Comparison of ENCODE assay signal across 1 cellular context in genomic region chr17:69093279-69093789, GRCh38.
A peak's percentile ranks its signal among the peaks of the same experiment; 100 is the strongest.
TF ChIP-seq lines count a peak whose summit lies in the region.

No MANE protein-coding gene starts in this region.

TF ChIP-seq in GM12878, 131 proteins besides CTCF, POLR2A, EP300 and RAD21:
- TF ChIP-seq HCFC1 (IDR thresholded peaks at IDR 0.05; ENCODE audit: low read length) = no peak
- no peak for TF ChIP-seq NR2C2 (IDR thresholded peaks at IDR 0.05; ENCODE audit: borderline replicate concordance, control insufficient read depth, insufficient read length, low read depth)
- TF ChIP-seq ATF2 (IDR thresholded peaks at IDR 0.05; ENCODE audit: low read length) = no peak
- TF ChIP-seq HSF1 (IDR thresholded peaks at IDR 0.05; ENCODE audit: low read depth, low read length) = no peak
- TF ChIP-seq MEF2A (IDR thresholded peaks at IDR 0.05; ENCODE audit: insufficient read depth, low read depth, low read length) = no peak
- TF ChIP-seq ZNF592 (IDR thresholded peaks at IDR 0.05) = no peak
- TF ChIP-seq BCL11A (IDR thresholded peaks at IDR 0.05; ENCODE audit: low read depth, low read length) = no peak
- TF ChIP-seq SREBF1 (IDR thresholded peaks at IDR 0.05; ENCODE audit: low read length) = no peak
- 0 out of 2 replicates have a peak, but pooled peaks have one; percentile 46 for TF ChIP-seq IRF4 (IDR thresholded peaks at IDR 0.05; ENCODE audit: low read depth, low read length)
- no peak for TF ChIP-seq E2F8 (IDR thresholded peaks at IDR 0.05; ENCODE audit: low read depth, partially characterized antibody)
- no peak for TF ChIP-seq ZBTB33 (IDR thresholded peaks at IDR 0.05)
- TF ChIP-seq EED (IDR thresholded peaks at IDR 0.05; ENCODE audit: low read depth) = peak; percentile 33; the same call in 1 of the 2 replicates
- TF ChIP-seq RUNX3 (IDR thresholded peaks at IDR 0.05; ENCODE audit: low read length) = no peak
- TF ChIP-seq ZZZ3 (IDR thresholded peaks at IDR 0.05; ENCODE audit: control insufficient read depth, insufficient read length, low read depth) = no peak
- TF ChIP-seq NFIC (IDR thresholded peaks at IDR 0.05; ENCODE audit: low read depth, low read length) = peak; percentile 36
- no peak for TF ChIP-seq TAF1 (IDR thresholded peaks at IDR 0.05; ENCODE audit: borderline replicate concordance, low read depth, low read length)
- no peak for TF ChIP-seq EGR1 (IDR thresholded peaks at IDR 0.05; ENCODE audit: borderline replicate concordance in 1 of 2, low read depth in 2 of 2, low read length in 2 of 2)
- no peak for TF ChIP-seq KAT2A (conservative IDR thresholded peaks at IDR 0.05; ENCODE audit: control insufficient read depth, low read depth, low read length)
- TF ChIP-seq KLF5 (IDR thresholded peaks at IDR 0.05; ENCODE audit: partially characterized antibody) = no peak
- no peak for TF ChIP-seq RBBP5 (conservative IDR thresholded peaks at IDR 0.05)
- no peak for TF ChIP-seq BMI1 (IDR thresholded peaks at IDR 0.05; ENCODE audit: borderline replicate concordance)
- TF ChIP-seq TCF3 (IDR thresholded peaks at IDR 0.05; ENCODE audit: borderline replicate concordance, insufficient read depth, low read depth, low read length) = 0 out of 2 replicates have a peak, but pooled peaks have one; percentile 22
- no peak for TF ChIP-seq REST (IDR thresholded peaks at IDR 0.05; ENCODE audit: low read depth, low read length)
- no peak for TF ChIP-seq ZBTB11 (CRISPR knock-in tag; IDR thresholded peaks at IDR 0.05)
- TF ChIP-seq NR2C1 (IDR thresholded peaks at IDR 0.05) = no peak
- no peak for TF ChIP-seq HDAC6 (IDR thresholded peaks at IDR 0.05; ENCODE audit: unreplicated experiment)
- no peak for TF ChIP-seq RAD51 (IDR thresholded peaks at IDR 0.05)
- TF ChIP-seq MTA2 (IDR thresholded peaks at IDR 0.05; ENCODE audit: low read depth) = no peak
- no peak for TF ChIP-seq SMAD1 (IDR thresholded peaks at IDR 0.05; ENCODE audit: low read depth, partially characterized antibody)
- no peak for TF ChIP-seq POLR2AphosphoS5 (IDR thresholded peaks at IDR 0.05; ENCODE audit: low read length)
- TF ChIP-seq SPI1 (IDR thresholded peaks at IDR 0.05; ENCODE audit: borderline replicate concordance, insufficient read depth, low read depth, low read length) = peak; percentile 76
